8 cellular contexts compared by ENCODE assay signal in genomic region chr11:2891291-2891690, GRCh38. TPM values are rescaled to one million over a fixed set of nuclear protein-coding genes. Genes with fewer than 3 reads are reported as not detected.
A peak's percentile ranks its signal among the peaks of the same experiment; 100 is the strongest.
DNase-seq lines count a peak whose midpoint lies in the region; ATAC-seq and TF ChIP-seq lines count a peak whose summit lies in the region.

No MANE protein-coding gene starts in this region.

- peak overlapping the region; percentile 80 for H3K27ac Mint-ChIP-seq in activated naive CD4-positive, alpha-beta T cell treated with anti-CD3 and anti-CD28 coated beads for 36 hours
- peak overlapping the region in 1 of 2 donors; percentile 60 for H3K27ac Mint-ChIP-seq in activated naive CD4-positive, alpha-beta T cell treated with anti-CD3 and anti-CD28 coated beads, Interleukin-2, amount 50 U/mL, for 72 hours

- no peak for ATAC-seq in activated naive CD4-positive, alpha-beta T cell treated with anti-CD3 and anti-CD28 coated beads, Interleukin-2, amount 50 U/mL, for 72 hours
- ATAC-seq in PC-3 (no peak), HG03521 (IDR thresholded peaks at IDR 0.05; ENCODE audit: unreplicated experiment) (no peak)

- peaks cover 16% of the 10 kb centered on the region for H3K4me1 Mint-ChIP-seq in activated naive CD4-positive, alpha-beta T cell treated with anti-CD3 and anti-CD28 coated beads for 36 hours (ENCODE audit: low read depth)

- intact Hi-C loops in activated naive CD4-positive, alpha-beta T cell treated with anti-CD3 and anti-CD28 coated beads for 36 hours (cut with micrococcal nuclease), result no loop called here
- intact Hi-C loops in PC-3 (cut with micrococcal nuclease) (no loop called here), esophagus muscularis mucosa (cut with DNase I) (no loop called here)

- no TSS peak for BruUV-seq in PC-3 (replicated peaks; lab: Mats Ljungman, UMichigan)

- POLR2A ChIA-PET in PC-3 (lab: Charles Lee; ENCODE audit: unreplicated experiment), result no interaction called here

- H3K4me3 ChIP-seq in PC-3 (ENCODE audit: low read length) (no peak overlapping the region), esophagus muscularis mucosa (no peak overlapping the region), stomach smooth muscle (ENCODE audit: low read length in 2 of 2) (no peak overlapping the region)

- peak overlapping the region; percentile 84 for H3K4me3 Mint-ChIP-seq in activated naive CD4-positive, alpha-beta T cell treated with anti-CD3 and anti-CD28 coated beads for 36 hours

- H3K9ac ChIP-seq in PC-3 (ENCODE audit: low read length) (no peak overlapping the region), stomach smooth muscle (ENCODE audit: low read length in 2 of 2) (peak overlapping the region; percentile 38 to 42)

- CTCF ChIA-PET in activated naive CD4-positive, alpha-beta T cell treated with anti-CD3 and anti-CD28 coated beads for 36 hours (lab: Charles Lee), result interaction anchor here (0.5 to 11.3 kb wide), 9 partner anchors 11 to 589 kb away, joined by 3 to 280 read pairs (median 5); partner anchors contain the start of genes C11orf21, PHLDA2 and TSPAN32
- CTCF ChIA-PET in PC-3 (lab: Charles Lee), result interaction anchor here (0.6 to 3.4 kb wide), 5 partner anchors 37 to 360 kb away, joined by 3 to 40 read pairs (median 7); partner anchors contain the start of gene PHLDA2

- no peak overlapping the region for H3K27ac ChIP-seq in PC-3 (ENCODE audit: low read length)
- peak overlapping the region; percentile 42 to 83 (median 73) for H3K27ac ChIP-seq in esophagus muscularis mucosa (replicated peaks in 1 of 4)
- peak overlapping the region; percentile 41 for H3K27ac ChIP-seq in stomach smooth muscle (ENCODE audit: low read length)

- no peak for TF ChIP-seq EP300 in esophagus muscularis mucosa (IDR thresholded peaks at IDR 0.05)

- H2AFZ ChIP-seq in PC-3 (ENCODE audit: low read length), result no peak overlapping the region

- no peaks in the 10 kb centered on the region for H3K9me2 ChIP-seq in PC-3 (replicated peaks; ENCODE audit: low read length)

- H3K79me2 ChIP-seq in PC-3 (ENCODE audit: low read length), result no peaks in the 10 kb centered on the region

- no peaks in the 10 kb centered on the region for H3K36me3 Mint-ChIP-seq in activated naive CD4-positive, alpha-beta T cell treated with anti-CD3 and anti-CD28 coated beads for 36 hours (ENCODE audit: low read depth)
- H3K36me3 Mint-ChIP-seq in activated naive CD4-positive, alpha-beta T cell treated with anti-CD3 and anti-CD28 coated beads, Interleukin-2, amount 50 U/mL, for 72 hours, result no peaks in the 10 kb centered on the region

- H3K4me1 ChIP-seq in PC-3 (ENCODE audit: insufficient read depth, low read length) (peaks cover 28% of the 10 kb centered on the region), esophagus muscularis mucosa (peaks cover 40 to 58% (median 52%) of the 10 kb centered on the region in 4 donors), stomach smooth muscle (ENCODE audit: control insufficient read depth, insufficient read depth, low read length) (peaks cover 43% of the 10 kb centered on the region)

- no peaks in the 10 kb centered on the region for H3K9me3 Mint-ChIP-seq in activated naive CD4-positive, alpha-beta T cell treated with anti-CD3 and anti-CD28 coated beads for 36 hours
- no peaks in the 10 kb centered on the region for H3K9me3 Mint-ChIP-seq in activated naive CD4-positive, alpha-beta T cell treated with anti-CD3 and anti-CD28 coated beads, Interleukin-2, amount 50 U/mL, for 72 hours

- TF ChIP-seq POLR2A in esophagus muscularis mucosa (IDR thresholded peaks at IDR 0.05; ENCODE audit: low read depth), result no peak

- H3F3A ChIP-seq in PC-3 (ENCODE audit: low read length, unreplicated experiment), result no peaks in the 10 kb centered on the region

- no peak for DNase-seq in activated naive CD4-positive, alpha-beta T cell treated with anti-CD3 and anti-CD28 coated beads for 36 hours
- no peak for DNase-seq in activated naive CD4-positive, alpha-beta T cell treated with anti-CD3 and anti-CD28 coated beads, Interleukin-2, amount 50 U/mL, for 72 hours (ENCODE audit: low spot score in 2 of 2)
- no peak for DNase-seq in PC-3
- DNase-seq in esophagus muscularis mucosa (ENCODE audit: extremely low spot score), result no peak
- no peak for DNase-seq in T-helper 9 cell
- DNase-seq in SK-N-DZ (ENCODE audit: low spot score), result no peak

- H3K36me3 ChIP-seq in PC-3 (ENCODE audit: low read depth, low read length), result no peaks in the 10 kb centered on the region
- no peaks in the 10 kb centered on the region for H3K36me3 ChIP-seq in esophagus muscularis mucosa
- no peaks in the 10 kb centered on the region for H3K36me3 ChIP-seq in stomach smooth muscle (ENCODE audit: control insufficient read depth in 2 of 2, insufficient read depth in 2 of 2, low read length in 2 of 2)

- H3K27me3 ChIP-seq in PC-3 (ENCODE audit: low read length) (no peaks in the 10 kb centered on the region), esophagus muscularis mucosa (no peaks in the 10 kb centered on the region), stomach smooth muscle (ENCODE audit: control insufficient read depth in 1 of 2, insufficient read depth in 2 of 2, low read length in 2 of 2) (no peaks in the 10 kb centered on the region)

- WGBS in esophagus muscularis mucosa, result 48% methylated on average over 4 of the region's 5 CpGs

- H3K27me3 Mint-ChIP-seq in activated naive CD4-positive, alpha-beta T cell treated with anti-CD3 and anti-CD28 coated beads for 36 hours (ENCODE audit: low read depth), result no peaks in the 10 kb centered on the region

- TF ChIP-seq CTCF in PC-3 (conservative IDR thresholded peaks at IDR 0.05; ENCODE audit: low read depth, low read length), result peak; percentile 42; the same call in 1 of the 2 replicates
- no peak for TF ChIP-seq CTCF in esophagus muscularis mucosa (IDR thresholded peaks at IDR 0.05)

- no peaks in the 10 kb centered on the region for H4K20me1 ChIP-seq in PC-3 (ENCODE audit: low read length)

- peak overlapping the region; percentile 87 for H3K4me2 ChIP-seq in PC-3 (ENCODE audit: low read length)

- H3K9me3 ChIP-seq in PC-3 (ENCODE audit: low read length), result no peaks in the 10 kb centered on the region
- H3K9me3 ChIP-seq in esophagus muscularis mucosa, result no peaks in the 10 kb centered on the region
- no peaks in the 10 kb centered on the region for H3K9me3 ChIP-seq in stomach smooth muscle (ENCODE audit: control insufficient read depth in 2 of 2, low read length in 2 of 2)

RNA-seq across cellular contexts. Expression of gene CDKN1C, which starts 5.7 kb away (rescaled TPM):
- under 1 TPM; 0.17 to 0.26 TPM for total RNA-seq in activated naive CD4-positive, alpha-beta T cell treated with anti-CD3 and anti-CD28 coated beads for 36 hours
- total RNA-seq in activated naive CD4-positive, alpha-beta T cell treated with anti-CD3 and anti-CD28 coated beads, Interleukin-2, amount 50 U/mL, for 72 hours, result 1 to 10 TPM; 1.5 to 1.8 TPM
- 12.0 and 12.9 TPM in 2 replicates for total RNA-seq in PC-3 (2014; rRNA removed)
- total RNA-seq in esophagus muscularis mucosa, result 100 to 1,000 TPM; 153 to 349 (median 186) TPM
- 7.0 and 7.8 TPM in 2 replicates for polyA plus RNA-seq in SK-N-DZ (2014; cell fraction: cytosol; rRNA removed)
- 5.4 and 5.8 TPM in 2 replicates for polyA plus RNA-seq in SK-N-DZ (2014; cell fraction: nucleus; rRNA removed)

RNA-seq across cellular contexts. Expression of gene PHLDA2, which starts 37.9 kb away (rescaled TPM):
- total RNA-seq in activated naive CD4-positive, alpha-beta T cell treated with anti-CD3 and anti-CD28 coated beads for 36 hours, result 1 to 10 TPM; 2.8 to 3.6 TPM
- 1 to 10 TPM; 3.6 to 5.9 TPM for total RNA-seq in activated naive CD4-positive, alpha-beta T cell treated with anti-CD3 and anti-CD28 coated beads, Interleukin-2, amount 50 U/mL, for 72 hours
- 101 and 110 TPM in 2 replicates for total RNA-seq in PC-3 (2014; rRNA removed)
- total RNA-seq in esophagus muscularis mucosa, result 1 to 10 TPM in 2 of 4 donors, under 1 TPM in 2; 0.83 to 2.3 (median 1.3) TPM
- not detected in 2 replicates for polyA plus RNA-seq in SK-N-DZ (2014; cell fraction: cytosol; rRNA removed)
- polyA plus RNA-seq in SK-N-DZ (2014; cell fraction: nucleus; rRNA removed), result not detected in 2 replicates

Comparison
In these comparisons a context has a peak if more than half of its experiments do, and no peak if none do; other contexts are left out.
1. RNA of gene CDKN1C, which starts 5.7 kb away (total RNA-seq): 153 to 349 TPM in esophagus muscularis mucosa; 12.0 to 12.9 TPM in PC-3, 1.5 to 1.8 TPM in activated naive CD4-positive, alpha-beta T cell treated with anti-CD3 and anti-CD28 coated beads, Interleukin-2, amount 50 U/mL, for 72 hours and 0.17 to 0.26 TPM in activated naive CD4-positive, alpha-beta T cell treated with anti-CD3 and anti-CD28 coated beads for 36 hours; every median in the first group is over 10 times any median in the second.
2. RNA of gene PHLDA2, which starts 37.9 kb away (total RNA-seq): 101 to 110 TPM in PC-3; 3.6 to 5.9 TPM in activated naive CD4-positive, alpha-beta T cell treated with anti-CD3 and anti-CD28 coated beads, Interleukin-2, amount 50 U/mL, for 72 hours, 2.8 to 3.6 TPM in activated naive CD4-positive, alpha-beta T cell treated with anti-CD3 and anti-CD28 coated beads for 36 hours and 0.83 to 2.3 TPM in esophagus muscularis mucosa; every median in the first group is over 10 times any median in the second.